ENCODE assay signal across 8 cellular contexts in genomic region chr14:95507701-95508103, GRCh38. TPM values are rescaled to one million over a fixed set of nuclear protein-coding genes. Genes with fewer than 3 reads are reported as not detected.
DNase-seq lines count a peak whose midpoint lies in the region; ATAC-seq and TF ChIP-seq lines count a peak whose summit lies in the region.

No MANE protein-coding gene starts in this region.

- H3K27me3 Mint-ChIP-seq in activated T-cell treated with anti-CD3 and anti-CD28 coated beads, Interleukin-2, amount 50 U/mL, for 24 hours = no peaks in the 10 kb centered on the region
- no peaks in the 10 kb centered on the region for H3K27me3 Mint-ChIP-seq in stimulated activated naive CD8-positive, alpha-beta T cell treated with anti-CD3 and anti-CD28 coated beads, Interleukin-15, amount 100 ng/mL, for 72 hours

- no peak overlapping the region for H3K4me3 Mint-ChIP-seq in activated T-cell treated with anti-CD3 and anti-CD28 coated beads, Interleukin-2, amount 50 U/mL, for 24 hours
- H3K4me3 Mint-ChIP-seq in stimulated activated naive CD8-positive, alpha-beta T cell treated with anti-CD3 and anti-CD28 coated beads, Interleukin-15, amount 100 ng/mL, for 72 hours = peak overlapping the region; percentile 19 to 48

- ATAC-seq in SK-N-SH treated with all-trans-retinoic acid at 6 μM for 48 hours = peak; percentile 94
- ATAC-seq in gastroesophageal sphincter = peak; percentile 52
- peak; percentile 74 for ATAC-seq in stimulated activated naive CD8-positive, alpha-beta T cell treated with anti-CD3 and anti-CD28 coated beads, Interleukin-15, amount 100 ng/mL, for 72 hours

- DNase-seq in activated T-cell treated with anti-CD3 and anti-CD28 coated beads, Interleukin-2, amount 50 U/mL, for 24 hours = no peak
- no peak for DNase-seq in activated T-cell treated with anti-CD3 and anti-CD28 coated beads for 4 hours
- peak; percentile 20 to 58 for DNase-seq in stimulated activated naive CD8-positive, alpha-beta T cell treated with anti-CD3 and anti-CD28 coated beads, Interleukin-15, amount 100 ng/mL, for 72 hours
- DNase-seq in NCI-H2029 (lab: John Stamatoyannopoulos, UW) = no peak
- no peak for DNase-seq in medulla oblongata (ENCODE audit: extremely low spot score)
- no peak for DNase-seq in amniotic stem cell (lab: John Stamatoyannopoulos, UW)

- TF ChIP-seq EP300 in gastroesophageal sphincter (IDR thresholded peaks at IDR 0.05) = no peak

- H3K4me1 ChIP-seq in gastroesophageal sphincter = peaks cover 0 to 77% (median 36%) of the 10 kb centered on the region in 3 donors

- WGBS in gastroesophageal sphincter (ENCODE audit: low coverage in 1 of 2), 2 donors = 53 to 61% methylated on average over 2 to 3 of the region's 3 CpGs

- H3K9me3 Mint-ChIP-seq in activated T-cell treated with anti-CD3 and anti-CD28 coated beads, Interleukin-2, amount 50 U/mL, for 24 hours = no peaks in the 10 kb centered on the region
- no peaks in the 10 kb centered on the region for H3K9me3 Mint-ChIP-seq in stimulated activated naive CD8-positive, alpha-beta T cell treated with anti-CD3 and anti-CD28 coated beads, Interleukin-15, amount 100 ng/mL, for 72 hours

- peak overlapping the region in 3 of 4 donors; percentile 50 to 64 (median 54) for H3K27ac ChIP-seq in gastroesophageal sphincter

- peak overlapping the region; percentile 36 for H3K27ac Mint-ChIP-seq in activated T-cell treated with anti-CD3 and anti-CD28 coated beads, Interleukin-2, amount 50 U/mL, for 24 hours
- H3K27ac Mint-ChIP-seq in stimulated activated naive CD8-positive, alpha-beta T cell treated with anti-CD3 and anti-CD28 coated beads, Interleukin-15, amount 100 ng/mL, for 72 hours = peak overlapping the region in 1 of 2 donors; percentile 30

- TF ChIP-seq CTCF in gastroesophageal sphincter (IDR thresholded peaks at IDR 0.05) = no peak

- TF ChIP-seq POLR2A in gastroesophageal sphincter (IDR thresholded peaks at IDR 0.05) = no peak

- H3K36me3 Mint-ChIP-seq in activated T-cell treated with anti-CD3 and anti-CD28 coated beads, Interleukin-2, amount 50 U/mL, for 24 hours (ENCODE audit: low read depth) = peaks cover 67% of the 10 kb centered on the region

- H3K9me3 ChIP-seq in gastroesophageal sphincter = no peaks in the 10 kb centered on the region

- H3K27me3 ChIP-seq in gastroesophageal sphincter = peaks cover 23% of the 10 kb centered on the region

- H3K4me3 ChIP-seq in gastroesophageal sphincter = no peak overlapping the region

- peaks cover 79% of the 10 kb centered on the region for H3K4me1 Mint-ChIP-seq in activated T-cell treated with anti-CD3 and anti-CD28 coated beads, Interleukin-2, amount 50 U/mL, for 24 hours (ENCODE audit: low read depth)
- H3K4me1 Mint-ChIP-seq in stimulated activated naive CD8-positive, alpha-beta T cell treated with anti-CD3 and anti-CD28 coated beads, Interleukin-15, amount 100 ng/mL, for 72 hours = peaks cover 85% of the 10 kb centered on the region

- peaks cover 0 to 16% of the 10 kb centered on the region in 2 donors for H3K36me3 ChIP-seq in gastroesophageal sphincter

TF ChIP-seq in SK-N-SH treated with all-trans-retinoic acid at 6 μM for 48 hours, 23 proteins besides CTCF, POLR2A, EP300 and RAD21:
- TF ChIP-seq ZNF565 (CRISPR knock-in tag; conservative IDR thresholded peaks at IDR 0.05; ENCODE audit: low read depth) (no peak), BACH2 (CRISPR knock-in tag; IDR thresholded peaks at IDR 0.05; ENCODE audit: borderline replicate concordance) (no peak), ZNF8 (CRISPR knock-in tag; IDR thresholded peaks at IDR 0.05) (no peak), CREB5 (CRISPR knock-in tag; IDR thresholded peaks at IDR 0.05; ENCODE audit: low read depth) (no peak), ZC3H10 (CRISPR knock-in tag; IDR thresholded peaks at IDR 0.05) (no peak)
TF ChIP-seq in SK-N-SH treated with all-trans-retinoic acid at 6 μM for 48 hours: peak in this region for 0.

RNA-seq across cellular contexts. Expression of gene SYNE3, which starts 8.7 kb away (rescaled TPM):
- 10 to 100 TPM; 16.5 to 28.0 (median 20.3) TPM for total RNA-seq in gastroesophageal sphincter

RNA-seq across cellular contexts. Expression of gene GLRX5, which starts 27.1 kb away (rescaled TPM):
- total RNA-seq in gastroesophageal sphincter = 10 to 100 TPM; 30.5 to 50.5 (median 33.3) TPM

Comparison
In these comparisons a context has a peak if more than half of its experiments do, and no peak if none do; other contexts are left out.
1. DNase-seq: peak in stimulated activated naive CD8-positive, alpha-beta T cell treated with anti-CD3 and anti-CD28 coated beads, Interleukin-15, amount 100 ng/mL, for 72 hours (2 of 2); none in activated T-cell treated with anti-CD3 and anti-CD28 coated beads, Interleukin-2, amount 50 U/mL, for 24 hours (single experiment), activated T-cell treated with anti-CD3 and anti-CD28 coated beads for 4 hours (single experiment), NCI-H2029 (single experiment), medulla oblongata (single experiment) and amniotic stem cell (single experiment).
2. Peak in every context shown above with its lines, with median percentiles within 50 percentile points of each other: ATAC-seq.